In genomic region chr7:17774248-17774647, GRCh38 we compare ENCODE assay signal across 16 cellular contexts.
DNase-seq lines count a peak whose midpoint lies in the region; ATAC-seq, FAIRE-seq and TF ChIP-seq lines count a peak whose summit lies in the region.
"Had no signal": no experiment of that assay in that cellular context is flagged by ENCODE, and none has a peak within 500 bp of the region (broad histone marks: within the 10 kb centered on the region; RNA-seq: fewer than 3 reads in every experiment).

No MANE protein-coding gene starts in this region.

- no peaks in the 10 kb centered on the region for H3K9me3 Mint-ChIP-seq in astrocyte (ENCODE audit: unreplicated experiment)
- H3K9me3 Mint-ChIP-seq in naive thymus-derived CD4-positive, alpha-beta T cell: no peaks in the 10 kb centered on the region
- H3K9me3 Mint-ChIP-seq: activated naive CD8-positive, alpha-beta T cell treated with anti-CD3 and anti-CD28 coated beads, Interleukin-2, amount 10 ng/mL, durations not matched to agents 7 days and 5 days had no signal

- DNase-seq in AG09309 (ENCODE audit: low read depth): peak; percentile 89
- DNase-seq in astrocyte (ENCODE audit: low read depth): peak; percentile 97
- peak; percentile 40 for DNase-seq in hepatic stellate cell (ENCODE audit: low spot score)
- DNase-seq in naive thymus-derived CD4-positive, alpha-beta T cell: no peak
- no peak for DNase-seq in activated CD4-positive, alpha-beta T cell treated with anti-CD3 and anti-CD28 coated beads for 4 hours
- no peak for DNase-seq in activated CD8-positive, alpha-beta memory T cell treated with anti-CD3 and anti-CD28 coated beads, Interleukin-2, amount 50 U/mL, for 48 hours
- DNase-seq: activated CD8-positive, alpha-beta memory T cell treated with anti-CD3 and anti-CD28 coated beads for 24 hours; activated naive CD8-positive, alpha-beta T cell treated with anti-CD3 and anti-CD28 coated beads, Interleukin-2, amount 10 ng/mL, durations not matched to agents 7 days and 5 days; COR-L47; Karpas-422; mesendoderm; SW 1271; upper lobe of right lung had no signal

- peak overlapping the region; percentile 12 for H3K27ac ChIP-seq in astrocyte (ENCODE audit: low read depth, low read length)
- no peak overlapping the region for H3K27ac ChIP-seq in naive thymus-derived CD4-positive, alpha-beta T cell (ENCODE audit: low read depth, low read length)
- H3K27ac ChIP-seq: gastroesophageal sphincter, upper lobe of right lung had no signal

- H3K9me3 ChIP-seq in astrocyte (ENCODE audit: insufficient read depth, low read depth, low read length): no peaks in the 10 kb centered on the region
- no peaks in the 10 kb centered on the region for H3K9me3 ChIP-seq in naive thymus-derived CD4-positive, alpha-beta T cell (ENCODE audit: control insufficient read depth in 2 of 3, low read length in 3 of 3)
- H3K9me3 ChIP-seq: gastroesophageal sphincter, upper lobe of right lung had no signal

- ATAC-seq in HG02885 (IDR thresholded peaks at IDR 0.05; ENCODE audit: poor library complexity, unreplicated experiment): peak; percentile 34
- no peak for ATAC-seq in naive thymus-derived CD4-positive, alpha-beta T cell
- no peak for ATAC-seq in HG03175 (IDR thresholded peaks at IDR 0.05; ENCODE audit: unreplicated experiment)
- ATAC-seq: gastroesophageal sphincter, upper lobe of right lung had no signal

- H3K4me1 ChIP-seq in astrocyte (ENCODE audit: insufficient read depth, low read length): peaks cover 21% of the 10 kb centered on the region
- H3K4me1 ChIP-seq in naive thymus-derived CD4-positive, alpha-beta T cell (ENCODE audit: control insufficient read depth in 2 of 2, insufficient read depth in 2 of 2, low read length in 2 of 2): no peaks in the 10 kb centered on the region
- H3K4me1 ChIP-seq: gastroesophageal sphincter, upper lobe of right lung had no signal

- no peak overlapping the region for H3K27ac Mint-ChIP-seq in astrocyte (ENCODE audit: unreplicated experiment)
- no peak overlapping the region for H3K27ac Mint-ChIP-seq in naive thymus-derived CD4-positive, alpha-beta T cell
- H3K27ac Mint-ChIP-seq: activated naive CD8-positive, alpha-beta T cell treated with anti-CD3 and anti-CD28 coated beads, Interleukin-2, amount 10 ng/mL, durations not matched to agents 7 days and 5 days had no signal

- no peaks in the 10 kb centered on the region for H4K20me1 ChIP-seq in astrocyte (ENCODE audit: insufficient read depth, low read length)

- FAIRE-seq in astrocyte (lab: Jason Lieb, UNC): peak; percentile 91

- no peaks in the 10 kb centered on the region for H3K36me3 Mint-ChIP-seq in astrocyte (ENCODE audit: low read depth, unreplicated experiment)
- peaks cover 0 to 4% (median 0%) of the 10 kb centered on the region in 5 donors for H3K36me3 Mint-ChIP-seq in naive thymus-derived CD4-positive, alpha-beta T cell
- H3K36me3 Mint-ChIP-seq: activated naive CD8-positive, alpha-beta T cell treated with anti-CD3 and anti-CD28 coated beads, Interleukin-2, amount 10 ng/mL, durations not matched to agents 7 days and 5 days had no signal

- peak overlapping the region; percentile 55 for H3K4me2 ChIP-seq in astrocyte (ENCODE audit: low read length)

- POLR2A ChIA-PET in naive thymus-derived CD4-positive, alpha-beta T cell (lab: Charles Lee): no interaction called here

- no peaks in the 10 kb centered on the region for H3K79me2 ChIP-seq in astrocyte (ENCODE audit: insufficient read depth, low read length)

- H3K27me3 Mint-ChIP-seq in astrocyte (ENCODE audit: low read depth, unreplicated experiment): no peaks in the 10 kb centered on the region
- H3K27me3 Mint-ChIP-seq in naive thymus-derived CD4-positive, alpha-beta T cell: peaks cover 0 to 3% (median 0%) of the 10 kb centered on the region in 5 donors
- H3K27me3 Mint-ChIP-seq: activated naive CD8-positive, alpha-beta T cell treated with anti-CD3 and anti-CD28 coated beads, Interleukin-2, amount 10 ng/mL, durations not matched to agents 7 days and 5 days had no signal

- no peak overlapping the region for H2AFZ ChIP-seq in astrocyte (ENCODE audit: low read depth, low read length)

- CTCF ChIA-PET in naive thymus-derived CD4-positive, alpha-beta T cell (lab: Charles Lee): no interaction called here

- H3K4me3 Mint-ChIP-seq in astrocyte (ENCODE audit: unreplicated experiment): no peak overlapping the region
- no peak overlapping the region for H3K4me3 Mint-ChIP-seq in naive thymus-derived CD4-positive, alpha-beta T cell
- H3K4me3 Mint-ChIP-seq: activated naive CD8-positive, alpha-beta T cell treated with anti-CD3 and anti-CD28 coated beads, Interleukin-2, amount 10 ng/mL, durations not matched to agents 7 days and 5 days had no signal

- H3K4me1 Mint-ChIP-seq in astrocyte (ENCODE audit: low read depth, unreplicated experiment): peaks cover 31% of the 10 kb centered on the region
- H3K4me1 Mint-ChIP-seq in naive thymus-derived CD4-positive, alpha-beta T cell: peaks cover 0 to 4% (median 0%) of the 10 kb centered on the region in 7 donors

- H3K9ac ChIP-seq in astrocyte (ENCODE audit: low read length): no peak overlapping the region

- no peaks in the 10 kb centered on the region for H3K27me3 ChIP-seq in astrocyte (ENCODE audit: insufficient read depth, low read length)
- no peaks in the 10 kb centered on the region for H3K27me3 ChIP-seq in naive thymus-derived CD4-positive, alpha-beta T cell (ENCODE audit: control insufficient read depth in 2 of 2, insufficient read depth in 2 of 2, low read length in 2 of 2)
- H3K27me3 ChIP-seq: gastroesophageal sphincter, upper lobe of right lung had no signal

- H3K36me3 ChIP-seq in astrocyte (ENCODE audit: insufficient read depth, low read length): no peaks in the 10 kb centered on the region
- H3K36me3 ChIP-seq in naive thymus-derived CD4-positive, alpha-beta T cell (ENCODE audit: control insufficient read depth in 2 of 3, insufficient read depth in 3 of 3, low read length in 3 of 3): no peaks in the 10 kb centered on the region
- H3K36me3 ChIP-seq: gastroesophageal sphincter, upper lobe of right lung had no signal

- TF ChIP-seq CTCF in AG09309 (IDR thresholded peaks at IDR 0.05; ENCODE audit: control insufficient read depth, insufficient read depth, low read depth, low read length, missing control alignments) (no peak), astrocyte (IDR thresholded peaks at IDR 0.05; ENCODE audit: insufficient read depth, low read depth, low read length) (no peak)

- intact Hi-C loops in naive thymus-derived CD4-positive, alpha-beta T cell (cut with micrococcal nuclease): loop anchor here in 1 of 2 donors (5.0 kb wide), 1 partner anchor 168 kb away; the partner anchor contains the start of gene SNX13

- H3K4me3 ChIP-seq in AG09309 (ENCODE audit: control insufficient read depth, low read depth, low read length): no peak overlapping the region
- no peak overlapping the region for H3K4me3 ChIP-seq in astrocyte (ENCODE audit: insufficient read depth, low read depth, low read length)
- no peak overlapping the region for H3K4me3 ChIP-seq in naive thymus-derived CD4-positive, alpha-beta T cell (ENCODE audit: low read length)
- H3K4me3 ChIP-seq: gastroesophageal sphincter, upper lobe of right lung had no signal

Comparison
In these comparisons a context has a peak if more than half of its experiments do, and no peak if none do; other contexts are left out.
1. DNase-seq: peak in AG09309 (single experiment), astrocyte (single experiment) and hepatic stellate cell (single experiment); none in naive thymus-derived CD4-positive, alpha-beta T cell (0 of 9), activated CD4-positive, alpha-beta T cell treated with anti-CD3 and anti-CD28 coated beads for 4 hours (0 of 2) and activated CD8-positive, alpha-beta memory T cell treated with anti-CD3 and anti-CD28 coated beads, Interleukin-2, amount 50 U/mL, for 48 hours (single experiment).